Comparison of ENCODE assay signal across 29 cellular contexts in the genomic region with DNA sequence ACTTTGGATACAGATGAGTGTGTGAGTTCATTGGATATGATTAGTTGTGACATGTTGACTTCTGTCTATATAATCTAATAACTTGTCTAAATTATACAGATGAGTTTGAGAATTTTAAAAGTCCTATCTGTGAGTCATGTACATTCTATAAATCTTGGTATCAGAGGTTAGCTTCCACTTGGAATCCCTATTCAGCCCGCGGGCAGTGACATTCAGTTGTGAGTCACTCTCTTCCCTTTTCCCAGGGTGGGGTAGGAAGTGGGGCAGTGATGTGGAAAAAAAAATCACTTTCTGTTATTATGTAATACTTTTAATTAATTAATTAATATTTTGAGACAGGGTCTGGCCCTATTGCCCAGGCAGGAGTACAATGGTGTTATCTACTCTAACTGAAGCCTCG. TPM values are rescaled to one million over a fixed set of nuclear protein-coding genes. Genes with fewer than 3 reads are reported as not detected.
"Had no signal": no experiment of that assay in that cellular context is flagged by ENCODE, and none has a peak within 500 bp of the region (broad histone marks: within the 10 kb centered on the region; RNA-seq: fewer than 3 reads in every experiment).

No MANE protein-coding gene starts in this region.

- H3K27me3 ChIP-seq: esophagus muscularis mucosa, foreskin keratinocyte, right lobe of liver, upper lobe of left lung, vagina had no signal

- H3K4me1 ChIP-seq: foreskin keratinocyte, right lobe of liver, upper lobe of left lung, vagina had no signal

- H3K27ac ChIP-seq: esophagus muscularis mucosa, foreskin keratinocyte, right lobe of liver, skin epidermis, thoracic aorta, upper lobe of left lung, vagina, WERI-Rb-1 had no signal

- ATAC-seq: activated naive CD4-positive, alpha-beta T cell treated with anti-CD3 and anti-CD28 coated beads, Interleukin-2, amount 50 U/mL, for 72 hours; activated T-cell treated with anti-CD3 and anti-CD28 coated beads, Interleukin-2, amount 50 U/mL, for 72 hours; foreskin keratinocyte; left colon; right lobe of liver; stimulated activated effector memory CD8-positive, alpha-beta T cell treated with anti-CD3 and anti-CD28 coated beads, Interleukin-12 subunit alpha, Interleukin-12 subunit beta, amount 100 ng/mL, for 72 hours had no signal

- H3K4me3 ChIP-seq: esophagus muscularis mucosa, right lobe of liver, skin epidermis, thoracic aorta, upper lobe of left lung, vagina had no signal

- H3K36me3 ChIP-seq: right lobe of liver, thoracic aorta, vagina had no signal

- DNase-seq: activated CD4-positive, alpha-beta memory T cell treated with anti-CD3 and anti-CD28 coated beads, Interleukin-2, amount 10 ng/mL, durations not matched to agents 7 days and 5 days; activated CD4-positive, alpha-beta T cell treated with anti-CD3 and anti-CD28 coated beads, Interleukin-2, amount 10 ng/mL, durations not matched to agents 7 days and 5 days; activated CD4-positive, CD25-positive, alpha-beta regulatory T cell treated with anti-CD3 and anti-CD28 coated beads, Interleukin-2, amount 50 U/mL, for 72 hours; activated naive CD4-positive, alpha-beta T cell; activated T-cell treated with anti-CD3 and anti-CD28 coated beads for 4 hours; activated T-cell treated with anti-CD3 and anti-CD28 coated beads, Interleukin-2, amount 50 U/mL, for 72 hours; glutamatergic neuron; left colon; mammary epithelial cell; right lobe of liver; stimulated activated CD4-positive, alpha-beta T cell treated with anti-CD3 and anti-CD28 coated beads, Interleukin-12 subunit alpha, Interleukin-12 subunit beta, amount 100 ng/mL, for 4 hours; stimulated activated CD4-positive, alpha-beta T cell treated with anti-CD3 and anti-CD28 coated beads, Interleukin-4, amount 100 ng/mL, for 1 hour; T-helper 9 cell; upper lobe of left lung; WERI-Rb-1 had no signal

- H3K9me3 ChIP-seq: right lobe of liver had no signal

- FAIRE-seq: bronchial epithelial cell, keratinocyte had no signal

- H3K27ac Mint-ChIP-seq: activated CD4-positive, alpha-beta memory T cell treated with anti-CD3 and anti-CD28 coated beads, Interleukin-2, amount 10 ng/mL, durations not matched to agents 7 days and 5 days; activated CD4-positive, alpha-beta T cell treated with anti-CD3 and anti-CD28 coated beads, Interleukin-2, amount 10 ng/mL, durations not matched to agents 7 days and 5 days; activated naive CD4-positive, alpha-beta T cell treated with anti-CD3 and anti-CD28 coated beads, Interleukin-2, amount 50 U/mL, for 72 hours; activated T-cell treated with anti-CD3 and anti-CD28 coated beads, Interleukin-2, amount 50 U/mL, for 72 hours; dendritic cell treated with granulocyte-macrophage colony-stimulating factor and Interleukin-4, amounts not matched to agents 40 ng/mL and 50 ng/mL, for 4 days; nephron; stimulated activated effector memory CD8-positive, alpha-beta T cell treated with anti-CD3 and anti-CD28 coated beads, Interleukin-12 subunit alpha, Interleukin-12 subunit beta, amount 100 ng/mL, for 72 hours; stimulated activated naive CD8-positive, alpha-beta T cell treated with anti-CD3 and anti-CD28 coated beads, Interleukin-15, Interleukin-2, amounts not matched to agents 100 ng/mL and 50 ng/mL, for 24 hours had no signal

- H3K4me1 Mint-ChIP-seq: activated CD4-positive, alpha-beta memory T cell treated with anti-CD3 and anti-CD28 coated beads, Interleukin-2, amount 10 ng/mL, durations not matched to agents 7 days and 5 days; central memory CD8-positive, alpha-beta T cell; nephron had no signal

- H3K27me3 Mint-ChIP-seq: activated CD4-positive, alpha-beta memory T cell treated with anti-CD3 and anti-CD28 coated beads, Interleukin-2, amount 10 ng/mL, durations not matched to agents 7 days and 5 days; activated CD4-positive, alpha-beta T cell treated with anti-CD3 and anti-CD28 coated beads, Interleukin-2, amount 10 ng/mL, durations not matched to agents 7 days and 5 days; dendritic cell treated with granulocyte-macrophage colony-stimulating factor and Interleukin-4, amounts not matched to agents 40 ng/mL and 50 ng/mL, for 4 days; stimulated activated naive CD8-positive, alpha-beta T cell treated with anti-CD3 and anti-CD28 coated beads, Interleukin-15, Interleukin-2, amounts not matched to agents 100 ng/mL and 50 ng/mL, for 24 hours had no signal

- H3K4me3 Mint-ChIP-seq: activated CD4-positive, alpha-beta memory T cell treated with anti-CD3 and anti-CD28 coated beads, Interleukin-2, amount 10 ng/mL, durations not matched to agents 7 days and 5 days; activated CD4-positive, alpha-beta T cell treated with anti-CD3 and anti-CD28 coated beads, Interleukin-2, amount 10 ng/mL, durations not matched to agents 7 days and 5 days; activated T-cell treated with anti-CD3 and anti-CD28 coated beads, Interleukin-2, amount 50 U/mL, for 72 hours; central memory CD8-positive, alpha-beta T cell; dendritic cell treated with granulocyte-macrophage colony-stimulating factor and Interleukin-4, amounts not matched to agents 40 ng/mL and 50 ng/mL, for 4 days; nephron; stimulated activated effector memory CD8-positive, alpha-beta T cell treated with anti-CD3 and anti-CD28 coated beads, Interleukin-12 subunit alpha, Interleukin-12 subunit beta, amount 100 ng/mL, for 72 hours; stimulated activated naive CD8-positive, alpha-beta T cell treated with anti-CD3 and anti-CD28 coated beads, Interleukin-15, Interleukin-2, amounts not matched to agents 100 ng/mL and 50 ng/mL, for 24 hours had no signal

RNA-seq across cellular contexts. Expression of a gene that starts 41.2 kb away (rescaled TPM):
- total RNA-seq: osteocyte had no signal
